Comparison of ENCODE assay signal across 13 cellular contexts in the genomic region with DNA sequence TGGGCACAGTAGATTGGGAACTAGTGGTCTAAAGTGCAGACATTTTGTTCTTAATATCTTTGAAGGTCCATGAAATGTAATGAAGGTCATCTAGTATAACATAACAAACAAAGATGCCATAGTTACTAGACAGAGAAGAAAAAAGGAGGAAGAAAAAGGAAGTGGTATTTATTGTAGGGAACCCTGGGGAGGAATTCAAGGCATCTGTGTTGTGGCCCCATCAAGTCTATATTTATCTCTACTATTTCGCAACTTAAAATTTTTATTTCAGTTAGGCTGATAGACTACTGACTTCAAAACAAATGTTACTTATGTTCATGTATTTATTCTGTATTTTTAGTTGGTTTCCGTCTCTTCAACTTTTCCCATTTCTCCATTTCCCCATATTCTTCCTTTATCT. TPM values are rescaled to one million over a fixed set of nuclear protein-coding genes. Genes with fewer than 3 reads are reported as not detected.
DNase-seq lines count a peak whose midpoint lies in the region; ATAC-seq, FAIRE-seq and TF ChIP-seq lines count a peak whose summit lies in the region.
"Had no signal": no experiment of that assay in that cellular context is flagged by ENCODE, and none has a peak within 500 bp of the region (broad histone marks: within the 10 kb centered on the region; RNA-seq: fewer than 3 reads in every experiment).

No MANE protein-coding gene starts in this region.

- FAIRE-seq in H1 (lab: Jason Lieb, UNC) = no peak

- intact Hi-C loops in lower lobe of right lung (cut with DNase I) = no loop called here

- TF ChIP-seq RAD21 in H1 (IDR thresholded peaks at IDR 0.05 in 1 of 2, conservative IDR thresholded peaks at IDR 0.05 in 1 of 2; ENCODE audit: low read depth in 2 of 2, low read length in 2 of 2) = no peak

- ATAC-seq in lower lobe of right lung = peak; percentile 36 to 39
- no peak for ATAC-seq in HG02870 (IDR thresholded peaks at IDR 0.05; ENCODE audit: unreplicated experiment)
- no peak for ATAC-seq in GM18498 (IDR thresholded peaks at IDR 0.05; ENCODE audit: unreplicated experiment)
- no peak for ATAC-seq in GM21367 (IDR thresholded peaks at IDR 0.05; ENCODE audit: unreplicated experiment)
- ATAC-seq: CD8-positive, alpha-beta T cell had no signal

- H3K4me3 ChIP-seq in BLaER1 treated with 17β-estradiol and CSF1 and Interleukin-3, amounts not matched to agents 10 nM and 100 nM = peak overlapping the region in 1 of 10 experiments; percentile 9; a peak in 1 of 20 replicates
- H3K4me3 ChIP-seq in H1 (ENCODE audit: extremely low read depth in 1 of 4, insufficient read depth in 2 of 4, low read depth in 3 of 4, low read length in 4 of 4) (no peak overlapping the region), lower lobe of right lung (peak overlapping the region; percentile 42)

- H2BK120ac ChIP-seq in H1 (replicated peaks; ENCODE audit: low read depth, low read length) = no peak overlapping the region

- H3K9me3 ChIP-seq in BLaER1 treated with 17β-estradiol and CSF1 and Interleukin-3, amounts not matched to agents 10 nM and 100 nM (replicated peaks in 1 of 11) = no peaks in the 10 kb centered on the region
- no peaks in the 10 kb centered on the region for H3K9me3 ChIP-seq in H1 (ENCODE audit: insufficient read depth in 2 of 2, low read depth in 1 of 2, low read length in 1 of 2)
- no peaks in the 10 kb centered on the region for H3K9me3 ChIP-seq in lower lobe of right lung
- H3K9me3 ChIP-seq: adrenal gland had no signal

- no peaks in the 10 kb centered on the region for H4K20me1 ChIP-seq in BLaER1 treated with 17β-estradiol and CSF1 and Interleukin-3, amounts not matched to agents 10 nM and 100 nM
- H4K20me1 ChIP-seq in H1 (replicated peaks in 1 of 2; ENCODE audit: control insufficient read depth in 1 of 2, insufficient read depth in 2 of 2, low read length in 2 of 2) = no peaks in the 10 kb centered on the region

- no peak for TF ChIP-seq POLR2A in H1 (IDR thresholded peaks at IDR 0.05; ENCODE audit: control extremely low read depth in 1 of 2, low read depth in 2 of 2, low read length in 2 of 2)

- H3K79me2 ChIP-seq in H1 (ENCODE audit: control insufficient read depth in 1 of 2, insufficient read depth in 2 of 2, low read length in 2 of 2) = no peaks in the 10 kb centered on the region

- H3K27ac ChIP-seq in BLaER1 treated with 17β-estradiol and CSF1 and Interleukin-3, amounts not matched to agents 10 nM and 100 nM = peak overlapping the region; percentile 29 to 85 (median 76); a peak in 21 of 22 replicates
- H3K27ac ChIP-seq in H1 (ENCODE audit: low read depth, low read length) = no peak overlapping the region
- H3K27ac ChIP-seq in lower lobe of right lung = peak overlapping the region; percentile 24
- H3K27ac ChIP-seq: adrenal gland, RWPE1 had no signal

- no peak overlapping the region for H4K5ac ChIP-seq in H1 (ENCODE audit: insufficient read length, low read depth, low read length)

- no peak overlapping the region for H2BK20ac ChIP-seq in H1 (ENCODE audit: low read length)

- no peak for TF ChIP-seq CTCF in H1 (IDR thresholded peaks at IDR 0.05; ENCODE audit: control extremely low read depth in 1 of 3, insufficient read depth in 1 of 3, low read depth in 1 of 3, low read length in 3 of 3)
- TF ChIP-seq CTCF in lower lobe of right lung (IDR thresholded peaks at IDR 0.05) = no peak

- peaks cover 16 to 33% (median 29%) of the 10 kb centered on the region in 10 experiments for H3K4me1 ChIP-seq in BLaER1 treated with 17β-estradiol and CSF1 and Interleukin-3, amounts not matched to agents 10 nM and 100 nM
- H3K4me1 ChIP-seq in H1 (replicated peaks in 1 of 4; ENCODE audit: control insufficient read depth in 3 of 4, insufficient read depth in 4 of 4, low read length in 3 of 4) (peaks cover 0 to 3% (median 0%) of the 10 kb centered on the region in 4 experiments; a peak in 1 of 7 replicates), lower lobe of right lung (peaks cover 9% of the 10 kb centered on the region)

- H3K27me3 ChIP-seq in BLaER1 treated with 17β-estradiol and CSF1 and Interleukin-3, amounts not matched to agents 10 nM and 100 nM = no peaks in the 10 kb centered on the region
- H3K27me3 ChIP-seq in H1 (replicated peaks in 1 of 4; ENCODE audit: control insufficient read depth in 3 of 4, extremely low read depth in 1 of 4, insufficient read depth in 3 of 4, low read length in 3 of 4) (no peaks in the 10 kb centered on the region), lower lobe of right lung (ENCODE audit: low read depth) (no peaks in the 10 kb centered on the region)
- H3K27me3 ChIP-seq: adrenal gland had no signal

- H2BK5ac ChIP-seq in H1 (ENCODE audit: low read depth, low read length) = no peak overlapping the region

- H3K23me2 ChIP-seq in H1 (ENCODE audit: low read depth, low read length) = no peaks in the 10 kb centered on the region

- 100% methylated on average over 2 of the region's 2 CpGs; no CpG with 5 or more reads in 1 of the 2 experiments for WGBS in H1 (ENCODE audit: extremely low coverage in 1 of 2, insufficient coverage in 1 of 2, insufficient read length in 1 of 2, insufficient replicate concordance in 2 of 2, low coverage in 1 of 2, low lambda C conversion rate in 2 of 2, missing lambda C conversion rate in 1 of 2), 2 experiments

- no peak overlapping the region for H3K56ac ChIP-seq in H1 (replicated peaks; ENCODE audit: insufficient read length, low read depth, low read length)

- H3K23ac ChIP-seq in H1 (ENCODE audit: insufficient read length) = no peak overlapping the region

- H3K36me3 ChIP-seq in BLaER1 treated with 17β-estradiol and CSF1 and Interleukin-3, amounts not matched to agents 10 nM and 100 nM = no peaks in the 10 kb centered on the region
- no peaks in the 10 kb centered on the region for H3K36me3 ChIP-seq in H1 (ENCODE audit: control insufficient read depth in 2 of 4, insufficient read depth in 4 of 4, low read length in 3 of 4)
- no peaks in the 10 kb centered on the region for H3K36me3 ChIP-seq in lower lobe of right lung
- H3K36me3 ChIP-seq: adrenal gland had no signal

- H2AK5ac ChIP-seq in H1 (ENCODE audit: low read depth, low read length) = no peak overlapping the region

- no peak overlapping the region for H3K4ac ChIP-seq in H1 (replicated peaks; ENCODE audit: insufficient read length, low read depth, low read length)

- no peak for TF ChIP-seq EP300 in H1 (IDR thresholded peaks at IDR 0.05; ENCODE audit: borderline replicate concordance in 1 of 2, low read depth in 2 of 2, low read length in 2 of 2)

- H3K18ac ChIP-seq in H1 (ENCODE audit: extremely low read depth, low read length) = no peak overlapping the region

- H4K91ac ChIP-seq in H1 (replicated peaks; ENCODE audit: insufficient read length, low read length) = no peak overlapping the region

- no peak overlapping the region for H2AFZ ChIP-seq in H1 (ENCODE audit: low read length)

- H4K8ac ChIP-seq in H1 (ENCODE audit: extremely low read depth, insufficient read depth, low read length) = no peak overlapping the region

- CTCF ChIA-PET in H1 (lab: Charles Lee; ENCODE audit: partially characterized antibody) = interaction anchor here (1.6 to 2.6 kb wide), 3 partner anchors 9 to 163 kb away, joined by 5 to 11 read pairs (median 9); no protein-coding TSS in a partner anchor

- H2BK15ac ChIP-seq in H1 (ENCODE audit: low read length) = no peak overlapping the region

- DNase-seq in NOMO-1 treated with DMSO at 0.1 percent for 48 hours (lab: John Stamatoyannopoulos, UW; ENCODE audit: unreplicated experiment) (peak; percentile 76), H1 (ENCODE audit: low read depth in 1 of 2, low spot score in 2 of 2) (no peak), lower lobe of right lung (no peak)
- DNase-seq in stimulated activated CD4-positive, alpha-beta T cell treated with anti-CD3 and anti-CD28 coated beads, Interleukin-1b, Interleukin-23, amount 100 ng/mL, for 48 hours = no peak
- DNase-seq: adrenal gland; CD8-positive, alpha-beta T cell; effector CD4-positive, alpha-beta T cell; NCI-H446 had no signal

- peak overlapping the region in 6 of 11 experiments; percentile 2 to 48 (median 31); a peak in 7 of 22 replicates for H3K9ac ChIP-seq in BLaER1 treated with 17β-estradiol and CSF1 and Interleukin-3, amounts not matched to agents 10 nM and 100 nM
- no peak overlapping the region for H3K9ac ChIP-seq in H1 (replicated peaks in 1 of 4; ENCODE audit: extremely low read depth in 1 of 4, low read depth in 3 of 4, low read length in 3 of 4)

- H3K14ac ChIP-seq in H1 (ENCODE audit: insufficient read length) = no peak overlapping the region

- H3K79me1 ChIP-seq in H1 (ENCODE audit: low read depth, low read length) = no peaks in the 10 kb centered on the region

- POLR2A ChIA-PET in H1 (lab: Charles Lee; ENCODE audit: partially characterized antibody) = no interaction called here

- no peak overlapping the region for H2BK12ac ChIP-seq in H1 (ENCODE audit: low read depth, low read length)

- peak overlapping the region; percentile 29 to 83 (median 60); a peak in 21 of 22 replicates for H3K4me2 ChIP-seq in BLaER1 treated with 17β-estradiol and CSF1 and Interleukin-3, amounts not matched to agents 10 nM and 100 nM
- no peak overlapping the region for H3K4me2 ChIP-seq in H1 (ENCODE audit: insufficient read depth in 1 of 2, low read depth in 2 of 2, low read length in 2 of 2)

TF ChIP-seq in H1, 55 proteins besides CTCF, POLR2A, EP300 and RAD21 (continues in another document):
- no peak for TF ChIP-seq RBBP5 (IDR thresholded peaks at IDR 0.05; ENCODE audit: borderline replicate concordance, low read depth, low read length)
- TF ChIP-seq, protein P1, sequence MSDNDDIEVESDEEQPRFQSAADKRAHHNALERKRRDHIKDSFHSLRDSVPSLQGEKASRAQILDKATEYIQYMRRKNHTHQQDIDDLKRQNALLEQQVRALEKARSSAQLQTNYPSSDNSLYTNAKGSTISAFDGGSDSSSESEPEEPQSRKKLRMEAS (IDR thresholded peaks at IDR 0.05) = no peak
- no peak for TF ChIP-seq HDAC6 (IDR thresholded peaks at IDR 0.05; ENCODE audit: low read depth, low read length)
- TF ChIP-seq PHF8 (conservative IDR thresholded peaks at IDR 0.05; ENCODE audit: low read depth, low read length) = no peak
- TF ChIP-seq CEBPB (IDR thresholded peaks at IDR 0.05; ENCODE audit: low read depth, low read length) = peak; percentile 74; the same call in 1 of the 2 replicates

RNA-seq across cellular contexts. Expression of a gene that starts 48.9 kb away (rescaled TPM):
- total RNA-seq in H1 (2021; fragmentation: NEBNext Ultra II Directional; extraction: Animal tissue kit (Norgen Biotek cat#: 25700)) = 14.1 and 15.7 TPM in 2 replicates
- polyA plus RNA-seq in H1 (2011; rRNA removed) = 5.2 and 6.2 TPM in 2 replicates
- polyA plus RNA-seq in H1 (2011; cell fraction: cytosol; rRNA removed) = 8.0 TPM
- polyA plus RNA-seq in H1 (2011; cell fraction: nucleus; rRNA removed) = 11.8 TPM
- polyA plus RNA-seq in H1 (2012, experiment 1 of 2) = 6.8 to 10.3 TPM (median 8.4 TPM) in 4 replicates
- 0.79 TPM for polyA plus RNA-seq in H1 (2012, experiment 2 of 2)
- polyA plus RNA-seq in H1 (2013, experiment 1 of 2) = 8.4 TPM
- 8.8 TPM for polyA plus RNA-seq in H1 (2013, experiment 2 of 2)
- polyA minus RNA-seq in H1 (2011; rRNA and poly(A)+ RNA removed) = 18.3 and 19.9 TPM in 2 replicates
- polyA minus RNA-seq in H1 (2011; cell fraction: cytosol; rRNA and poly(A)+ RNA removed) = 6.0 TPM
- polyA minus RNA-seq in H1 (2011; cell fraction: nucleus; rRNA and poly(A)+ RNA removed) = 17.8 TPM
- total RNA-seq in lower lobe of right lung = 9.7 TPM

Comparison
In these comparisons a context has a peak if more than half of its experiments do, and no peak if none do; other contexts are left out.
1. H3K4me2 ChIP-seq: peak in BLaER1 treated with 17β-estradiol and CSF1 and Interleukin-3, amounts not matched to agents 10 nM and 100 nM (11 of 11); none in H1 (0 of 2).
2. H3K9ac ChIP-seq: peak in BLaER1 treated with 17β-estradiol and CSF1 and Interleukin-3, amounts not matched to agents 10 nM and 100 nM (6 of 11); none in H1 (0 of 4).
3. ATAC-seq: peak in lower lobe of right lung (2 of 2); none in HG02870 (single experiment), GM18498 (single experiment) and GM21367 (single experiment).